ENCODE assay signal across 8 cellular contexts in genomic region chr6:27020553-27020880, GRCh38.
DNase-seq lines count a peak whose midpoint lies in the region; ATAC-seq and TF ChIP-seq lines count a peak whose summit lies in the region.

No MANE protein-coding gene starts in this region.

- peaks cover 17% of the 10 kb centered on the region for H3K9me3 Mint-ChIP-seq in CD8-positive, alpha-beta T cell

- CTCF ChIA-PET in CD8-positive, alpha-beta T cell (lab: Charles Lee) = no interaction called here

- no peak for ATAC-seq in CD8-positive, alpha-beta T cell
- ATAC-seq in HG03457 (IDR thresholded peaks at IDR 0.05; ENCODE audit: unreplicated experiment) = no peak
- ATAC-seq in HG02981 (IDR thresholded peaks at IDR 0.05; ENCODE audit: unreplicated experiment) = no peak

- H3K4me3 Mint-ChIP-seq in CD8-positive, alpha-beta T cell = peak overlapping the region; percentile 76

- no peak overlapping the region for H3K27ac Mint-ChIP-seq in CD8-positive, alpha-beta T cell

- peaks cover 26% of the 10 kb centered on the region for H3K27me3 Mint-ChIP-seq in CD8-positive, alpha-beta T cell (ENCODE audit: low read depth)

- H3K27me3 ChIP-seq in CD8-positive, alpha-beta T cell (ENCODE audit: insufficient read depth, low read length) = no peaks in the 10 kb centered on the region
- H3K27me3 ChIP-seq in SJSA1 (replicated peaks) (no peaks in the 10 kb centered on the region), esophagus muscularis mucosa (no peaks in the 10 kb centered on the region), ovary (no peaks in the 10 kb centered on the region)

- peak overlapping the region; percentile 78 for H3K4me3 ChIP-seq in CD8-positive, alpha-beta T cell (ENCODE audit: low read depth, low read length)
- H3K4me3 ChIP-seq in SJSA1 (peak overlapping the region; percentile 54), esophagus muscularis mucosa (peak overlapping the region; percentile 74 to 89 (median 74)), ovary (peak overlapping the region; percentile 81)

- TF ChIP-seq EP300 in esophagus muscularis mucosa (IDR thresholded peaks at IDR 0.05) (no peak), ovary (IDR thresholded peaks at IDR 0.05) (no peak)

- intact Hi-C loops in CD8-positive, alpha-beta T cell (cut with DNase I, micrococcal nuclease) = no loop called here
- intact Hi-C loops in esophagus muscularis mucosa (cut with DNase I) (no loop called here), ovary (cut with DNase I) (no loop called here)

- H3K27ac ChIP-seq in CD8-positive, alpha-beta T cell (ENCODE audit: low read depth, low read length) = no peak overlapping the region
- H3K27ac ChIP-seq in SJSA1 = peak overlapping the region; percentile 84
- peak overlapping the region; percentile 92 to 96 (median 95) for H3K27ac ChIP-seq in esophagus muscularis mucosa (replicated peaks in 1 of 4)
- H3K27ac ChIP-seq in ovary = peak overlapping the region in 1 of 2 donors; percentile 89

- peaks cover 10% of the 10 kb centered on the region for H3K4me1 ChIP-seq in CD8-positive, alpha-beta T cell (ENCODE audit: insufficient read depth, low read length)
- H3K4me1 ChIP-seq in SJSA1 (replicated peaks) (0 out of 2 replicates have a peak, but pooled peaks cover 4% of the 10 kb centered on the region), esophagus muscularis mucosa (peaks cover 0 to 12% (median 8%) of the 10 kb centered on the region in 4 donors), ovary (ENCODE audit: insufficient read depth) (no peaks in the 10 kb centered on the region)

- POLR2A ChIA-PET in CD8-positive, alpha-beta T cell (lab: Charles Lee) = no interaction called here

- H3K36me3 Mint-ChIP-seq in CD8-positive, alpha-beta T cell = no peaks in the 10 kb centered on the region

- WGBS in esophagus muscularis mucosa = 67% methylated on average over 9 of the region's 9 CpGs
- WGBS in ovary, 3 donors = 66 to 86% (median 68%) methylated on average over 9 of the region's 9 CpGs

- TF ChIP-seq POLR2A in esophagus muscularis mucosa (IDR thresholded peaks at IDR 0.05; ENCODE audit: low read depth) (no peak), ovary (IDR thresholded peaks at IDR 0.05) (no peak)

- H3K4me1 Mint-ChIP-seq in CD8-positive, alpha-beta T cell (ENCODE audit: low read depth) = peaks cover 11% of the 10 kb centered on the region

- no peaks in the 10 kb centered on the region for H3K36me3 ChIP-seq in CD8-positive, alpha-beta T cell (ENCODE audit: insufficient read depth, low read length)
- H3K36me3 ChIP-seq in SJSA1 = no peaks in the 10 kb centered on the region
- H3K36me3 ChIP-seq in esophagus muscularis mucosa = no peaks in the 10 kb centered on the region
- H3K36me3 ChIP-seq in ovary = no peaks in the 10 kb centered on the region

- no peak for DNase-seq in CD8-positive, alpha-beta T cell
- no peak for DNase-seq in SJSA1 (ENCODE audit: low read depth in 1 of 2, low spot score in 2 of 2)
- DNase-seq in esophagus muscularis mucosa (ENCODE audit: extremely low spot score) = no peak
- DNase-seq in ovary = no peak
- no peak for DNase-seq in medulla oblongata (ENCODE audit: extremely low spot score)
- no peak for DNase-seq in NCI-H128 (lab: John Stamatoyannopoulos, UW; ENCODE audit: unreplicated experiment)

- H3K9me3 ChIP-seq in CD8-positive, alpha-beta T cell (ENCODE audit: low read length) = no peaks in the 10 kb centered on the region
- H3K9me3 ChIP-seq in SJSA1 (replicated peaks) (no peaks in the 10 kb centered on the region; the same call in 1 of the 2 replicates), esophagus muscularis mucosa (peaks cover 0 to 15% (median 8%) of the 10 kb centered on the region in 4 donors), ovary (peaks cover 0 to 9% of the 10 kb centered on the region in 2 donors)

- TF ChIP-seq CTCF in CD8-positive, alpha-beta T cell (IDR thresholded peaks at IDR 0.05) = no peak
- TF ChIP-seq CTCF in esophagus muscularis mucosa (IDR thresholded peaks at IDR 0.05) = no peak
- TF ChIP-seq CTCF in ovary (IDR thresholded peaks at IDR 0.05) = no peak
